ENCODE assay signal across 12 cellular contexts in the genomic region with DNA sequence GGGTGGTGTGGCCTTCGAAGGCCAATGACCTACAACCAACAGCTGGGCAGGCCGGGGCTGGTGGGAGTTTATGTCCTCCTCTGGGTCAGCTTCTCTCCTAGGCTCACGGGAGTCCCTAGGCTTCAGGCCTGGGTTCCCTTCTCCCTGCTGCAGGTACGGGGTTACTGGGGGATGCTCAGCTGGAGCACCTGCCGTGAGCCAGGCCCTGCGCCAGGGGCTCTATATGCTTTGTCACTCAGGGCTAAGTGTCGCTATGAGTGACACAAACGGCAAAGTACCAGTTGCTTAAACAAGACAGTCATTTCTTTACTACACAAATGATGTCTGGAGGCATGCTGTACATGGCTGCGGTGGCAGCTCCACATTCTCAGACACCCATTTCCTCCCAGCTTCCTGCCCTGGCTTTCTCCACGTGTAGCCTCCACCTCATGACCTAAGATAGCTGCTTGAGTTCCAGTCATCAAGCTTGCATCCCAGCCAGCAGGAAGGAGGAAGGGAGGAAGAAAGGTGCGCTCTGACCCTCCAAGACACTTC. TPM values are rescaled to one million over a fixed set of nuclear protein-coding genes. Genes with fewer than 3 reads are reported as not detected.
A peak's percentile ranks its signal among the peaks of the same experiment; 100 is the strongest.
DNase-seq lines count a peak whose midpoint lies in the region; ATAC-seq and TF ChIP-seq lines count a peak whose summit lies in the region.
"Had no signal": no experiment of that assay in that cellular context is flagged by ENCODE, and none has a peak within 500 bp of the region (broad histone marks: within the 10 kb centered on the region; RNA-seq: fewer than 3 reads in every experiment).

No MANE protein-coding gene starts in this region.

- H3K27ac ChIP-seq in trophoblast cell (ENCODE audit: low read depth, low read length) = no peak overlapping the region

- no peak overlapping the region for H3K18ac ChIP-seq in trophoblast cell (ENCODE audit: low read length)

- H3K36me3 Mint-ChIP-seq in activated CD4-positive, alpha-beta memory T cell treated with anti-CD3 and anti-CD28 coated beads for 36 hours = peaks cover 3% of the 10 kb centered on the region

- no peaks in the 10 kb centered on the region for H3K27me3 ChIP-seq in trophoblast cell (ENCODE audit: insufficient read depth, low read length)

- H3K4me3 ChIP-seq in trophoblast cell (ENCODE audit: low read depth, low read length) = peak overlapping the region; percentile 1

- no peaks in the 10 kb centered on the region for H3K79me1 ChIP-seq in trophoblast cell (ENCODE audit: low read length)

- H3K4me2 ChIP-seq in trophoblast cell (ENCODE audit: low read length) = no peak overlapping the region

- no peak for TF ChIP-seq CTCF in GM13977 (IDR thresholded peaks at IDR 0.05; ENCODE audit: extremely low read depth, insufficient read depth, missing control alignments)

- no peak overlapping the region for H2BK120ac ChIP-seq in trophoblast cell (ENCODE audit: insufficient read depth, low read length, poor library complexity)

- H2AK5ac ChIP-seq in trophoblast cell (ENCODE audit: low read length) = no peak overlapping the region

- POLR2A ChIA-PET in activated CD4-positive, alpha-beta memory T cell treated with anti-CD3 and anti-CD28 coated beads for 36 hours (lab: Charles Lee) = interaction anchor here (0.8 to 1.5 kb wide), 5 partner anchors 23 to 298 kb away, joined by 3 to 10 read pairs (median 3); a partner anchor contains a TSS

- H3K79me2 ChIP-seq in trophoblast cell (ENCODE audit: control insufficient read depth, insufficient read depth, low read length, poor library complexity) = no peaks in the 10 kb centered on the region

- H4K91ac ChIP-seq in trophoblast cell (ENCODE audit: low read depth, low read length) = no peak overlapping the region

- no peaks in the 10 kb centered on the region for H3K4me1 ChIP-seq in trophoblast cell (ENCODE audit: control insufficient read depth in 1 of 2, insufficient read depth in 2 of 2, low read length in 2 of 2)

- H4K8ac ChIP-seq in trophoblast cell (ENCODE audit: low read depth, low read length) = no peak overlapping the region

- H3K9ac ChIP-seq in trophoblast cell (ENCODE audit: low read length) = no peak overlapping the region

- no peak overlapping the region for H2BK12ac ChIP-seq in trophoblast cell (ENCODE audit: low read length)

- in situ Hi-C loops in GM13977 (cut with MboI; ENCODE audit: low pct_unique_long_range_greater_than_20kb, low sequenced_read_pairs, unreplicated experiment) = loop anchor here (25.0 kb wide), 1 partner anchor 156 kb away; no protein-coding TSS in a partner anchor

- peak; percentile 50 for ATAC-seq in GM19467 (IDR thresholded peaks at IDR 0.05; ENCODE audit: unreplicated experiment)

- peak overlapping the region; percentile 77 for H3K27ac Mint-ChIP-seq in activated CD4-positive, alpha-beta memory T cell treated with anti-CD3 and anti-CD28 coated beads for 36 hours

- peak; percentile 76 for DNase-seq in GM13977 (ENCODE audit: low spot score)
- DNase-seq in activated CD4-positive, alpha-beta memory T cell treated with anti-CD3 and anti-CD28 coated beads for 36 hours = peak; percentile 86
- DNase-seq in trophoblast cell = no peak
- no peak for DNase-seq in NCI-H2171 treated with DMSO at 0.1 percent for 48 hours (lab: John Stamatoyannopoulos, UW)
- no peak for DNase-seq in anterior cingulate cortex (lab: John Stamatoyannopoulos, UW)
- no peak for DNase-seq in kidney glomerular epithelial cell (lab: John Stamatoyannopoulos, UW)
- DNase-seq: amniotic stem cell, DMS53, NCI-H1436, retina had no signal

- H3K4me1 Mint-ChIP-seq in activated CD4-positive, alpha-beta memory T cell treated with anti-CD3 and anti-CD28 coated beads for 36 hours (ENCODE audit: low read depth) = peaks cover 24% of the 10 kb centered on the region

- no peak overlapping the region for H3K4ac ChIP-seq in trophoblast cell (ENCODE audit: low read depth, low read length)

- H3K9me3 ChIP-seq in trophoblast cell (ENCODE audit: insufficient read depth, low read depth, low read length) = peaks cover 7% of the 10 kb centered on the region

- H3K27me3 Mint-ChIP-seq in activated CD4-positive, alpha-beta memory T cell treated with anti-CD3 and anti-CD28 coated beads for 36 hours = no peaks in the 10 kb centered on the region

- no peak overlapping the region for H2BK5ac ChIP-seq in trophoblast cell (ENCODE audit: low read depth, low read length, poor library complexity)

- H2AFZ ChIP-seq in trophoblast cell (ENCODE audit: insufficient read depth, low read length, poor library complexity) = no peak overlapping the region

- CTCF ChIA-PET in activated CD4-positive, alpha-beta memory T cell treated with anti-CD3 and anti-CD28 coated beads for 36 hours (lab: Charles Lee) = interaction anchor here (0.9 to 3.8 kb wide), 9 partner anchors 23 to 410 kb away, joined by 3 to 31 read pairs (median 5); a partner anchor contains a TSS

- H4K12ac ChIP-seq in trophoblast cell (ENCODE audit: low read depth, low read length) = no peak overlapping the region

- no peak overlapping the region for H3K14ac ChIP-seq in trophoblast cell (ENCODE audit: low read length)

- no peak overlapping the region for H3K23ac ChIP-seq in trophoblast cell (ENCODE audit: low read length)

- H3K36me3 ChIP-seq in trophoblast cell (ENCODE audit: control insufficient read depth in 1 of 2, insufficient read depth in 2 of 2, low read length in 2 of 2) = no peaks in the 10 kb centered on the region

- peak overlapping the region; percentile 23 for H3K4me3 Mint-ChIP-seq in activated CD4-positive, alpha-beta memory T cell treated with anti-CD3 and anti-CD28 coated beads for 36 hours

- intact Hi-C loops in activated CD4-positive, alpha-beta memory T cell treated with anti-CD3 and anti-CD28 coated beads for 36 hours (cut with micrococcal nuclease) = loop anchor here (1.0 to 5.0 kb wide), 9 partner anchors 10 to 1010 kb away; a partner anchor contains a TSS

- WGBS in trophoblast cell (ENCODE audit: extremely low coverage, insufficient coverage, insufficient read length) = no CpG with 5 or more reads among the region's 11 CpGs

- H3K9me3 Mint-ChIP-seq in activated CD4-positive, alpha-beta memory T cell treated with anti-CD3 and anti-CD28 coated beads for 36 hours = peaks cover 4% of the 10 kb centered on the region

RNA-seq across cellular contexts. Expression of a gene that starts 22.5 kb away (rescaled TPM):
- total RNA-seq in activated CD4-positive, alpha-beta memory T cell treated with anti-CD3 and anti-CD28 coated beads for 36 hours = 10 to 100 TPM; 77.9 to 82.0 TPM
- polyA plus RNA-seq in trophoblast cell (2013) = 52.0 and 52.5 TPM in 2 replicates

RNA-seq across cellular contexts. Expression of a gene that starts 27.4 kb away (rescaled TPM):
- 1 to 10 TPM; 1.2 to 1.6 TPM for total RNA-seq in activated CD4-positive, alpha-beta memory T cell treated with anti-CD3 and anti-CD28 coated beads for 36 hours
- polyA plus RNA-seq in trophoblast cell (2013) = 59.1 and 59.5 TPM in 2 replicates
- total RNA-seq: HT1080 had no signal

Comparison
In these comparisons a context has a peak if more than half of its experiments do, and no peak if none do; other contexts are left out.
1. DNase-seq: peak in GM13977 (single experiment) and activated CD4-positive, alpha-beta memory T cell treated with anti-CD3 and anti-CD28 coated beads for 36 hours (single experiment); none in trophoblast cell (0 of 2), NCI-H2171 treated with DMSO at 0.1 percent for 48 hours (single experiment), anterior cingulate cortex (0 of 58) and kidney glomerular epithelial cell (single experiment).